8 cellular contexts compared by ENCODE assay signal in genomic region chrX:130975947-130976346, GRCh38.
DNase-seq lines count a peak whose midpoint lies in the region; ATAC-seq and TF ChIP-seq lines count a peak whose summit lies in the region.

No MANE protein-coding gene starts in this region.

- TF ChIP-seq CTCF in HFF-Myc (IDR thresholded peaks at IDR 0.05; ENCODE audit: low read depth, low read length, missing control alignments) = peak; percentile 43

- peak; percentile 37 for DNase-seq in stimulated activated CD4-positive, alpha-beta T cell treated with anti-CD3 and anti-CD28 coated beads, Interleukin-15, amount 100 ng/mL, for 24 hours
- DNase-seq in stimulated activated CD4-positive, alpha-beta T cell treated with anti-CD3 and anti-CD28 coated beads, Interleukin-12 subunit alpha, Interleukin-12 subunit beta, amount 100 ng/mL, for 4 hours = no peak
- DNase-seq in HFF-Myc (ENCODE audit: extremely low read depth, low read depth) (peak; percentile 25), NCI-H2081 treated with DMSO at 0.1 percent for 48 hours (lab: John Stamatoyannopoulos, UW) (peak; percentile 2), glomerular endothelial cell (ENCODE audit: extremely low read depth, low read depth, low spot score) (peak; percentile 36), sciatic nerve (ENCODE audit: low spot score) (no peak)
- peak; percentile 0 for DNase-seq in activated CD4-positive, alpha-beta T cell treated with anti-CD3 and anti-CD28 coated beads, Interleukin-2, amount 50 U/mL, for 1 hour
- DNase-seq in stimulated activated CD4-positive, alpha-beta T cell treated with anti-CD3 and anti-CD28 coated beads, Interleukin-2, amount 100 ng/mL, for 24 hours = peak; percentile 13 to 15

- no peak overlapping the region for H3K4me3 ChIP-seq in HFF-Myc (replicated peaks; ENCODE audit: low read depth, low read length)

- intact Hi-C loops in sciatic nerve (cut with DNase I) = no loop called here

- no peak for ATAC-seq in sciatic nerve

Comparison
In these comparisons a context has a peak if more than half of its experiments do, and no peak if none do; other contexts are left out.
1. DNase-seq: peak in stimulated activated CD4-positive, alpha-beta T cell treated with anti-CD3 and anti-CD28 coated beads, Interleukin-15, amount 100 ng/mL, for 24 hours (single experiment), HFF-Myc (single experiment), NCI-H2081 treated with DMSO at 0.1 percent for 48 hours (single experiment), activated CD4-positive, alpha-beta T cell treated with anti-CD3 and anti-CD28 coated beads, Interleukin-2, amount 50 U/mL, for 1 hour (single experiment), glomerular endothelial cell (single experiment) and stimulated activated CD4-positive, alpha-beta T cell treated with anti-CD3 and anti-CD28 coated beads, Interleukin-2, amount 100 ng/mL, for 24 hours (2 of 2); none in stimulated activated CD4-positive, alpha-beta T cell treated with anti-CD3 and anti-CD28 coated beads, Interleukin-12 subunit alpha, Interleukin-12 subunit beta, amount 100 ng/mL, for 4 hours (single experiment) and sciatic nerve (single experiment).